In genomic region chrX:47218280-47218919, GRCh38 we compare ENCODE assay signal across 8 cellular contexts. TPM values are rescaled to one million over a fixed set of nuclear protein-coding genes. Genes with fewer than 3 reads are reported as not detected.
DNase-seq lines count a peak whose midpoint lies in the region; TF ChIP-seq lines count a peak whose summit lies in the region.

Gene CDK16 (plus strand): TSS chrX:47218681. CDS start chrX:47223558, 4,877 bp downstream.

- H3K4me3 ChIP-seq in LNCaP clone FGC (ENCODE audit: low read depth, low read length) (peak within 1 kb of the TSS; percentile 81), neural progenitor cell (peak within 1 kb of the TSS; percentile 60), subcutaneous abdominal adipose tissue (ENCODE audit: low read depth in 1 of 5, low read length in 5 of 5) (peak within 1 kb of the TSS; percentile 72 to 95 (median 91))

- no peaks in the 10 kb centered on the region for H3K27me3 ChIP-seq in neural progenitor cell
- H3K27me3 ChIP-seq in subcutaneous abdominal adipose tissue (ENCODE audit: control insufficient read depth in 5 of 5, insufficient read depth in 4 of 5, low read length in 5 of 5): peaks cover 0 to 9% (median 0%) of the 10 kb centered on the region in 5 donors

- H3K4me3 Mint-ChIP-seq in neural progenitor cell: peak within 1 kb of the TSS; percentile 97

- H3K27ac ChIP-seq in neural progenitor cell (peak within 1 kb of the TSS; percentile 97), subcutaneous abdominal adipose tissue (ENCODE audit: low read depth, low read length) (peak within 1 kb of the TSS; percentile 93)

- H3K4me2 ChIP-seq in neural progenitor cell: peak within 1 kb of the TSS; percentile 78

- peaks cover 3% of the 10 kb centered on the region for H3K9me3 Mint-ChIP-seq in neural progenitor cell

- H3K27ac Mint-ChIP-seq in neural progenitor cell: peak within 1 kb of the TSS; percentile 100

- DNase-seq in EL (peak; percentile 72), H4 (ENCODE audit: low spot score) (peak; percentile 60), LNCaP clone FGC (ENCODE audit: low read depth) (peak; percentile 36), SHP77 (lab: John Stamatoyannopoulos, UW) (peak; percentile 31 to 38), activated gamma-delta T cell (lab: John Stamatoyannopoulos, UW) (peak; percentile 75), fibroblast of the conjunctiva (ENCODE audit: low read depth) (peak; percentile 74), neural progenitor cell (ENCODE audit: low spot score) (peak; percentile 89)

- peaks cover 50% of the 10 kb centered on the region for H3K79me2 ChIP-seq in neural progenitor cell (ENCODE audit: low read depth)

- H3K36me3 ChIP-seq in neural progenitor cell (no peaks in the 10 kb centered on the region), subcutaneous abdominal adipose tissue (ENCODE audit: control insufficient read depth in 5 of 5, insufficient read depth in 5 of 5, low read length in 5 of 5) (peaks cover 0 to 35% (median 34%) of the 10 kb centered on the region in 5 donors)

- peaks cover 13% of the 10 kb centered on the region for H3K27me3 Mint-ChIP-seq in neural progenitor cell (ENCODE audit: insufficient read depth, low read depth)

- peak within 1 kb of the TSS; percentile 68 for H2AFZ ChIP-seq in neural progenitor cell (replicated peaks)

- H3K36me3 Mint-ChIP-seq in neural progenitor cell: peaks cover 41% of the 10 kb centered on the region

- no peak for TF ChIP-seq CTCF in LNCaP clone FGC (IDR thresholded peaks at IDR 0.05; ENCODE audit: control insufficient read depth, extremely low read depth, insufficient read depth)
- TF ChIP-seq CTCF in neural progenitor cell (IDR thresholded peaks at IDR 0.05): no peak

- peaks cover 35% of the 10 kb centered on the region for H3F3A ChIP-seq in neural progenitor cell (ENCODE audit: low read depth)

- peak within 1 kb of the TSS; percentile 88 for H3K9ac ChIP-seq in neural progenitor cell
- H3K9ac ChIP-seq in subcutaneous abdominal adipose tissue (ENCODE audit: low read length in 5 of 5): peak within 1 kb of the TSS; percentile 83 to 94 (median 88)

- peaks cover 18% of the 10 kb centered on the region for H3K4me1 ChIP-seq in neural progenitor cell
- H3K4me1 ChIP-seq in subcutaneous abdominal adipose tissue (ENCODE audit: control insufficient read depth in 5 of 5, insufficient read depth in 5 of 5, low read length in 5 of 5): peaks cover 10 to 38% (median 36%) of the 10 kb centered on the region in 5 donors

- H3K4me1 Mint-ChIP-seq in neural progenitor cell: peaks cover 51% of the 10 kb centered on the region

- peaks cover 47% of the 10 kb centered on the region for H4K20me1 ChIP-seq in neural progenitor cell (ENCODE audit: low read depth)

- no peaks in the 10 kb centered on the region for H3K9me3 ChIP-seq in neural progenitor cell (ENCODE audit: low read depth)
- no peaks in the 10 kb centered on the region for H3K9me3 ChIP-seq in subcutaneous abdominal adipose tissue (ENCODE audit: control insufficient read depth in 5 of 5, low read length in 5 of 5)

RNA-seq across cellular contexts. Expression of gene CDK16, which starts in this region (rescaled TPM):
- 77.1 and 98.5 TPM in 2 replicates for total RNA-seq in H4 (2014; rRNA removed; shearing (Covaris generic))
- total RNA-seq in neural progenitor cell (ENCODE audit: low replicate concordance): 166 and 248 TPM in 2 replicates

Comparison
In these comparisons a context has a peak if more than half of its experiments do, and no peak if none do; other contexts are left out.
1. Peak in every context shown above with its lines: DNase-seq, H3K4me3 ChIP-seq and H3K27ac ChIP-seq.
2. DNase-seq: peak in every context shown above with its lines; median percentile 89 in neural progenitor cell; 75 in activated gamma-delta T cell; 74 in fibroblast of the conjunctiva; 72 in EL; 60 in H4; 36 in LNCaP clone FGC; 34 in SHP77.